Comparison of ENCODE assay signal across 13 cellular contexts in the genomic region with DNA sequence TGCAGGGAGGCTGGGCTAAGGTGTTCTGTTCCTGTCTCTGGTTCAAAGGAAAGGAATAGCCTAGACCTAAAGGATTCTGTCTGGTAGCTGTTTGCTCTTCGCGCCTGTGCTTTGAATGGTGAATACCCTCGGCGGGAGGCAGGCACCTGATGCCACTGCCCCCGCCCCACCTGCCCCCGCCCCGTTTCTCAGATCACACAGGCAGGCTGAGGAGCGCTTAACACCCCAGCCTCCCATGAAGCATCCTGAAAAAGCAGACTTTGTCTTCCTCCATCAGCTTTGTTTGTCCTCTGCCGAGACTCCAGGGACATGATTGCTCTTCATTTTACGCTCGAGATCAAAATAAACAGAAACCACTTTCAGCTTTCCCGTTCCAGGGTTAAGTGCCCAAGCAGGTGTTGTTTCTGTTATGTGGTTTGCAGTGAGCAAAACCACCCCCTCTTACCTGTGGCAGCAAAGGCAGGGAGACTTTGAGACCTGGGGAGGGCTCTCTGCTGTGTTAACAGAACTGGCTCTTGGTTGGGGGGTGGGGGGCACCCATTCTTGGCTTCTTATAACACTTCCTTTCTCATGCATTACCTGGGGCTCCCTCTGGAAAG.
DNase-seq lines count a peak whose midpoint lies in the region; ATAC-seq, FAIRE-seq and TF ChIP-seq lines count a peak whose summit lies in the region.
"Had no signal": no experiment of that assay in that cellular context is flagged by ENCODE, and none has a peak within 500 bp of the region (broad histone marks: within the 10 kb centered on the region; RNA-seq: fewer than 3 reads in every experiment).

No MANE protein-coding gene starts in this region.

- no peak overlapping the region for H2BK5ac ChIP-seq in H1 (ENCODE audit: low read depth, low read length)

- no peak for TF ChIP-seq EP300 in HepG2 (IDR thresholded peaks at IDR 0.05; ENCODE audit: low read depth in 2 of 2, low read length in 2 of 2)
- no peak for TF ChIP-seq EP300 in HepG2 (CRISPR knock-in tag; IDR thresholded peaks at IDR 0.05; ENCODE audit: borderline replicate concordance)
- no peak for TF ChIP-seq EP300 in H1 (IDR thresholded peaks at IDR 0.05; ENCODE audit: borderline replicate concordance in 1 of 2, low read depth in 2 of 2, low read length in 2 of 2)
- TF ChIP-seq EP300 in SK-N-SH (IDR thresholded peaks at IDR 0.05; ENCODE audit: borderline replicate concordance in 1 of 2, low read depth in 1 of 2, low read length in 1 of 2): no peak

- no peak overlapping the region for H2BK12ac ChIP-seq in H1 (ENCODE audit: low read depth, low read length)

- ATAC-seq in HepG2 (no peak; the same call in 2 of the 3 replicates), right lobe of liver (no peak), upper lobe of right lung (peak; percentile 75), GM21360 (IDR thresholded peaks at IDR 0.05; ENCODE audit: unreplicated experiment) (no peak)

- no peaks in the 10 kb centered on the region for H3K9me2 ChIP-seq in SK-N-SH

- H3K4me1 ChIP-seq in HepG2 (ENCODE audit: insufficient read depth, low read length): peaks cover 12% of the 10 kb centered on the region
- H3K4me1 ChIP-seq in right lobe of liver: peaks cover 0 to under 1% (median 0%) of the 10 kb centered on the region in 4 donors
- H3K4me1 ChIP-seq in H1 (replicated peaks in 1 of 4; ENCODE audit: control insufficient read depth in 3 of 4, insufficient read depth in 4 of 4, low read length in 3 of 4): peaks cover 3 to 17% (median 9%) of the 10 kb centered on the region in 4 experiments; a peak in 6 of 7 replicates
- H3K4me1 ChIP-seq in upper lobe of right lung: no peaks in the 10 kb centered on the region
- H3K4me1 ChIP-seq in SK-N-SH (ENCODE audit: control insufficient read depth in 1 of 2, insufficient read depth in 2 of 2, low read depth in 1 of 2, low read length in 1 of 2): no peaks in the 10 kb centered on the region
- H3K4me1 ChIP-seq: tibial artery had no signal

- H2BK20ac ChIP-seq in H1 (ENCODE audit: low read length): no peak overlapping the region

- H3K4me2 ChIP-seq in HepG2 (ENCODE audit: low read depth, low read length) (peak overlapping the region; percentile 59), H1 (ENCODE audit: insufficient read depth in 1 of 2, low read depth in 2 of 2, low read length in 2 of 2) (peak overlapping the region; percentile 57 to 69), SK-N-SH (no peak overlapping the region)
- H3K4me2 ChIP-seq: PC-9 had no signal

- DNase-seq in HepG2 (ENCODE audit: low spot score) (no peak), right lobe of liver (no peak), NCI-H2171 treated with DMSO at 0.1 percent for 48 hours (lab: John Stamatoyannopoulos, UW) (peak; percentile 92), H1 (ENCODE audit: low read depth in 1 of 2, low spot score in 2 of 2) (peak; percentile 10 to 46), upper lobe of right lung (no peak), SK-N-SH (no peak)
- DNase-seq in activated CD4-positive, alpha-beta T cell treated with anti-CD3 and anti-CD28 coated beads for 4 hours: no peak
- DNase-seq: activated CD4-positive, alpha-beta T cell treated with anti-CD3 and anti-CD28 coated beads, Interleukin-2, amount 10 ng/mL, durations not matched to agents 24 days and 14 days; dermis blood vessel endothelial cell; PC-9; tibial artery had no signal

- H3K23me2 ChIP-seq in H1 (ENCODE audit: low read depth, low read length): no peaks in the 10 kb centered on the region

- no peak overlapping the region for H3K56ac ChIP-seq in H1 (replicated peaks; ENCODE audit: insufficient read length, low read depth, low read length)

- H4K5ac ChIP-seq in H1 (ENCODE audit: insufficient read length, low read depth, low read length): no peak overlapping the region

- no peak overlapping the region for H4K8ac ChIP-seq in H1 (ENCODE audit: extremely low read depth, insufficient read depth, low read length)

- TF ChIP-seq RAD21 in HepG2 (CRISPR knock-in tag; IDR thresholded peaks at IDR 0.05): no peak
- no peak for TF ChIP-seq RAD21 in H1 (IDR thresholded peaks at IDR 0.05 in 1 of 2, conservative IDR thresholded peaks at IDR 0.05 in 1 of 2; ENCODE audit: low read depth in 2 of 2, low read length in 2 of 2)
- TF ChIP-seq RAD21 in SK-N-SH (IDR thresholded peaks at IDR 0.05; ENCODE audit: low read length): no peak

- in situ Hi-C loops in HepG2 (cut with HindIII; ENCODE audit: extremely low pct_ligation_motif_present, low pct_unique_long_range_greater_than_20kb): no loop called here

- CTCF ChIA-PET in HepG2 (lab: Yijun Ruan, JAX; ENCODE audit: low intra/inter-chr PET ratio, low total read pairs) (no interaction called here), H1 (lab: Charles Lee; ENCODE audit: partially characterized antibody) (interaction anchor here (1.0 kb wide), 1 partner anchor 36 kb away, joined by 3 read pairs; no protein-coding TSS in a partner anchor), SK-N-SH (lab: Yijun Ruan, JAX) (interaction anchor here (1.0 kb wide), 1 partner anchor 11 kb away, joined by 3 read pairs; no protein-coding TSS in a partner anchor)

- peak overlapping the region; percentile 2 for H4K91ac ChIP-seq in H1 (replicated peaks; ENCODE audit: insufficient read length, low read length)

- no peak for TF ChIP-seq CTCF in HepG2 (CRISPR knock-in tag; IDR thresholded peaks at IDR 0.05)
- TF ChIP-seq CTCF in right lobe of liver (IDR thresholded peaks at IDR 0.05): no peak
- TF ChIP-seq CTCF in H1 (IDR thresholded peaks at IDR 0.05; ENCODE audit: control extremely low read depth in 1 of 3, insufficient read depth in 1 of 3, low read depth in 1 of 3, low read length in 3 of 3): no peak
- no peak for TF ChIP-seq CTCF in upper lobe of right lung (IDR thresholded peaks at IDR 0.05)
- no peak for TF ChIP-seq CTCF in SK-N-SH (IDR thresholded peaks at IDR 0.05)

- no peak overlapping the region for H3K23ac ChIP-seq in H1 (ENCODE audit: insufficient read length)

- BruUV-seq in HepG2 (replicated peaks; lab: Mats Ljungman, UMichigan): no TSS peak

- H3K79me1 ChIP-seq in H1 (ENCODE audit: low read depth, low read length): no peaks in the 10 kb centered on the region

- H3K27me3 ChIP-seq in HepG2 (ENCODE audit: control insufficient read depth in 1 of 2, insufficient read depth in 2 of 2, low read length in 2 of 2): no peaks in the 10 kb centered on the region
- H3K27me3 ChIP-seq in right lobe of liver: no peaks in the 10 kb centered on the region
- H3K27me3 ChIP-seq in H1 (replicated peaks in 1 of 4; ENCODE audit: control insufficient read depth in 3 of 4, extremely low read depth in 1 of 4, insufficient read depth in 3 of 4, low read length in 3 of 4): no peaks in the 10 kb centered on the region
- no peaks in the 10 kb centered on the region for H3K27me3 ChIP-seq in upper lobe of right lung
- no peaks in the 10 kb centered on the region for H3K27me3 ChIP-seq in SK-N-SH (ENCODE audit: insufficient read depth)
- H3K27me3 ChIP-seq: tibial artery had no signal

- H2AK5ac ChIP-seq in H1 (ENCODE audit: low read depth, low read length): no peak overlapping the region

- no peak for TF ChIP-seq POLR2A in HepG2 (IDR thresholded peaks at IDR 0.05; ENCODE audit: insufficient read depth in 1 of 2, low read depth in 2 of 2, low read length in 2 of 2)
- TF ChIP-seq POLR2A in right lobe of liver (IDR thresholded peaks at IDR 0.05): no peak
- no peak for TF ChIP-seq POLR2A in H1 (IDR thresholded peaks at IDR 0.05; ENCODE audit: control extremely low read depth in 1 of 2, low read depth in 2 of 2, low read length in 2 of 2)

- no peak overlapping the region for H2BK15ac ChIP-seq in H1 (ENCODE audit: low read length)

- H3K79me2 ChIP-seq in HepG2 (ENCODE audit: insufficient read depth, low read length) (no peaks in the 10 kb centered on the region), H1 (ENCODE audit: control insufficient read depth in 1 of 2, insufficient read depth in 2 of 2, low read length in 2 of 2) (no peaks in the 10 kb centered on the region), SK-N-SH (ENCODE audit: insufficient read depth) (no peaks in the 10 kb centered on the region)

- no peak overlapping the region for H3K14ac ChIP-seq in H1 (ENCODE audit: insufficient read length)

- 25% methylated on average over 12 of the region's 12 CpGs for WGBS in HepG2 (ENCODE audit: low lambda C conversion rate)
- WGBS in right lobe of liver (ENCODE audit: insufficient coverage, low coverage, low lambda C conversion rate, missing lambda C conversion rate): 47% methylated on average over 10 of the region's 12 CpGs
- WGBS in H1 (ENCODE audit: extremely low coverage in 1 of 2, insufficient coverage in 1 of 2, insufficient read length in 1 of 2, insufficient replicate concordance in 2 of 2, low coverage in 1 of 2, low lambda C conversion rate in 2 of 2, missing lambda C conversion rate in 1 of 2), 2 experiments: 23% methylated on average over 12 of the region's 12 CpGs; no CpG with 5 or more reads in 1 of the 2 experiments
- WGBS in SK-N-SH (ENCODE audit: low lambda C conversion rate): 69% methylated on average over 12 of the region's 12 CpGs

- intact Hi-C loops in HepG2 (cut with micrococcal nuclease; ENCODE audit: unreplicated experiment) (no loop called here), right lobe of liver (cut with DNase I) (no loop called here), upper lobe of right lung (cut with DNase I) (no loop called here)

- peak overlapping the region; percentile 34; the same call in 1 of the 2 replicates for H3K9ac ChIP-seq in HepG2 (ENCODE audit: insufficient read depth, low read depth, low read length)
- H3K9ac ChIP-seq in H1 (replicated peaks in 1 of 4; ENCODE audit: extremely low read depth in 1 of 4, low read depth in 3 of 4, low read length in 3 of 4): no peak overlapping the region
- H3K9ac ChIP-seq in SK-N-SH: no peak overlapping the region

- H3K4ac ChIP-seq in H1 (replicated peaks; ENCODE audit: insufficient read length, low read depth, low read length): no peak overlapping the region

- H3K18ac ChIP-seq in H1 (ENCODE audit: extremely low read depth, low read length): no peak overlapping the region; the same call in 1 of the 2 replicates

- no peaks in the 10 kb centered on the region for H3F3A ChIP-seq in SK-N-SH (replicated peaks; ENCODE audit: insufficient read depth)

- H3K27ac ChIP-seq in HepG2 (ENCODE audit: extremely low read length, insufficient read depth, low read length): no peak overlapping the region
- no peak overlapping the region for H3K27ac ChIP-seq in right lobe of liver
- no peak overlapping the region for H3K27ac ChIP-seq in H1 (ENCODE audit: low read depth, low read length)
- H3K27ac ChIP-seq in upper lobe of right lung: no peak overlapping the region
- H3K27ac ChIP-seq in SK-N-SH (ENCODE audit: low read depth in 2 of 2, low read length in 1 of 2): no peak overlapping the region
- H3K27ac ChIP-seq: PC-9, tibial artery had no signal

- H3K9me3 ChIP-seq in HepG2 (ENCODE audit: low read length): no peaks in the 10 kb centered on the region
- H3K9me3 ChIP-seq in right lobe of liver: no peaks in the 10 kb centered on the region
- no peaks in the 10 kb centered on the region for H3K9me3 ChIP-seq in H1 (ENCODE audit: insufficient read depth in 2 of 2, low read depth in 1 of 2, low read length in 1 of 2)
- H3K9me3 ChIP-seq in upper lobe of right lung: no peaks in the 10 kb centered on the region
- H3K9me3 ChIP-seq in SK-N-SH: no peaks in the 10 kb centered on the region
- H3K9me3 ChIP-seq: tibial artery had no signal

- no peaks in the 10 kb centered on the region for H4K20me1 ChIP-seq in HepG2 (ENCODE audit: insufficient read depth, low read length)
- no peaks in the 10 kb centered on the region for H4K20me1 ChIP-seq in H1 (replicated peaks in 1 of 2; ENCODE audit: control insufficient read depth in 1 of 2, insufficient read depth in 2 of 2, low read length in 2 of 2)
- H4K20me1 ChIP-seq in SK-N-SH (ENCODE audit: insufficient read depth): no peaks in the 10 kb centered on the region

- H2BK120ac ChIP-seq in H1 (replicated peaks; ENCODE audit: low read depth, low read length): no peak overlapping the region

- POLR2A ChIA-PET in HepG2 (lab: Yijun Ruan, JAX): no interaction called here
- POLR2A ChIA-PET in H1 (lab: Charles Lee; ENCODE audit: partially characterized antibody): no interaction called here
- POLR2A ChIA-PET in SK-N-SH (lab: Yijun Ruan, JAX): no interaction called here

- FAIRE-seq in HepG2 (lab: Jason Lieb, UNC) (no peak), H1 (lab: Jason Lieb, UNC) (peak; percentile 63)
- FAIRE-seq: astrocyte had no signal

- H3K36me3 ChIP-seq in HepG2 (replicated peaks in 1 of 2; ENCODE audit: control insufficient read depth in 1 of 2, insufficient read depth in 2 of 2, low read length in 2 of 2): no peaks in the 10 kb centered on the region
- H3K36me3 ChIP-seq in right lobe of liver: no peaks in the 10 kb centered on the region
- no peaks in the 10 kb centered on the region for H3K36me3 ChIP-seq in H1 (ENCODE audit: control insufficient read depth in 2 of 4, insufficient read depth in 4 of 4, low read length in 3 of 4)
- no peaks in the 10 kb centered on the region for H3K36me3 ChIP-seq in upper lobe of right lung
- no peaks in the 10 kb centered on the region for H3K36me3 ChIP-seq in SK-N-SH (replicated peaks in 1 of 2; ENCODE audit: control insufficient read depth in 1 of 2, insufficient read depth in 2 of 2, low read length in 1 of 2)
- H3K36me3 ChIP-seq: tibial artery had no signal

- H2AFZ ChIP-seq in HepG2 (ENCODE audit: low read length): no peak overlapping the region
- H2AFZ ChIP-seq in H1 (ENCODE audit: low read length): peak overlapping the region; percentile 48; the same call in 1 of the 2 replicates
- no peak overlapping the region for H2AFZ ChIP-seq in SK-N-SH (ENCODE audit: low read depth)
- H2AFZ ChIP-seq: PC-9 had no signal

- H3K4me3 ChIP-seq in HepG2 (replicated peaks in 1 of 3; ENCODE audit: insufficient read depth in 1 of 3, low read depth in 2 of 3, low read length in 3 of 3) (peak overlapping the region in 1 of 3 experiments; percentile 27; a peak in 1 of 6 replicates), right lobe of liver (no peak overlapping the region), H1 (ENCODE audit: extremely low read depth in 1 of 4, insufficient read depth in 2 of 4, low read depth in 3 of 4, low read length in 4 of 4) (peak overlapping the region in 1 of 4 experiments; percentile 20; a peak in 1 of 8 replicates), upper lobe of right lung (no peak overlapping the region), SK-N-SH (ENCODE audit: low read depth in 2 of 2, low read length in 1 of 2) (no peak overlapping the region)
- H3K4me3 ChIP-seq: PC-9, tibial artery had no signal

Comparison
In these comparisons a context has a peak if more than half of its experiments do, and no peak if none do; other contexts are left out.
1. DNase-seq: peak in NCI-H2171 treated with DMSO at 0.1 percent for 48 hours (single experiment) and H1 (2 of 2); none in HepG2 (single experiment), right lobe of liver (0 of 3), upper lobe of right lung (single experiment), activated CD4-positive, alpha-beta T cell treated with anti-CD3 and anti-CD28 coated beads for 4 hours (0 of 2) and SK-N-SH (single experiment).
2. Of the 41 proteins assayed by ChIP-seq in both HepG2 and H1: peak only in HepG2: none; only in H1: MAX; in both: none; in neither: 40.